Comparison of ENCODE assay signal across 12 cellular contexts in the genomic region with DNA sequence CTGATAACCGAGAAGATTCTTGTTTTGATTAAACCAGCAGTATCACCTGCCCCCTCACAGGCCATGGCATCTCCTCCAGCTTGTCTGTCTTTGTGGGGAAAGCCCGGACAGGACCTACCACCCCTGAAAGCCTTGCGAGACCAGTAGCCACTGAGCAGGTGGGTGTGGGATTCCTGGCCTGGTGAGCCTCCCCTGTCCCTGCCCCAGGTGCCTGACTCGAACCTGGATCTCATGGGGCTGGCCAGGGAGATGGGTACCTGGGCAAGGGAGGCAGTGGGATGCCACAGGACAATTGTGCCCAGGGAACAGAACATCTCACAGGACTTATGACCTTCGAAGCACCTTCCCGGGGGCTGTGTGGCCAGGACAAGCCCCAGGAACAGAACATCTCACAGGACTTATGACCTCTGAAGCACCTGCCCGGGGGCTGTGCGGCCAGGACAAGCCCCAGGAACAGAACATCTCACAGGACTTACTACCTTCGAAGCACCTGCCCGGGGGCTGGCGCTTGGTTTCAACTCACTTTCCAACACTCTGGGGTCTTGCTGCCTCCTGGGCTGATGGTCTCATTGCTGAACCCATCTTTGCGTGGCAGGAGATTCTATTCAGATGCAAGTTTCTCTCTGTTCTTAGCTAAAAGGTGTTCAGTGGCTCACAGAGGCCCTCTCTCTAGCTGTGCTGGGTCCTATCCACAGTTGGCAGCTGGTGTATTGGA.
"Had no signal": no experiment of that assay in that cellular context is flagged by ENCODE, and none has a peak within 500 bp of the region (broad histone marks: within the 10 kb centered on the region; RNA-seq: fewer than 3 reads in every experiment).

No MANE protein-coding gene starts in this region.

- H3K4me1 ChIP-seq: foreskin keratinocyte, sigmoid colon had no signal

- H3K9me3 ChIP-seq: sigmoid colon had no signal

- H3K36me3 ChIP-seq: sigmoid colon had no signal

- H3K9me3 Mint-ChIP-seq: nephron had no signal

- H3K4me3 Mint-ChIP-seq: naive B cell, nephron had no signal

- H3K4me1 Mint-ChIP-seq: naive B cell, nephron had no signal

- H3K4me3 ChIP-seq: sigmoid colon, skin epidermis had no signal

- H3K27me3 ChIP-seq: foreskin keratinocyte had no signal

- H3K27ac ChIP-seq: foreskin keratinocyte, sigmoid colon, skin epidermis had no signal

- H3K36me3 Mint-ChIP-seq: naive B cell had no signal

- DNase-seq: central memory CD4-positive, alpha-beta T cell; effector memory CD4-positive, alpha-beta T cell; foreskin keratinocyte; left colon; mammary epithelial cell; naive B cell; sigmoid colon; stimulated activated CD4-positive, alpha-beta T cell treated with anti-CD3 and anti-CD28 coated beads, Interleukin-2, amount 100 ng/mL, for 24 hours; stimulated activated naive CD4-positive, alpha-beta T cell treated with Interleukin-2 at 50 U/mL for 16 hours; trophoblast cell had no signal
